ENCODE assay signal across 1 cellular context in the genomic region with DNA sequence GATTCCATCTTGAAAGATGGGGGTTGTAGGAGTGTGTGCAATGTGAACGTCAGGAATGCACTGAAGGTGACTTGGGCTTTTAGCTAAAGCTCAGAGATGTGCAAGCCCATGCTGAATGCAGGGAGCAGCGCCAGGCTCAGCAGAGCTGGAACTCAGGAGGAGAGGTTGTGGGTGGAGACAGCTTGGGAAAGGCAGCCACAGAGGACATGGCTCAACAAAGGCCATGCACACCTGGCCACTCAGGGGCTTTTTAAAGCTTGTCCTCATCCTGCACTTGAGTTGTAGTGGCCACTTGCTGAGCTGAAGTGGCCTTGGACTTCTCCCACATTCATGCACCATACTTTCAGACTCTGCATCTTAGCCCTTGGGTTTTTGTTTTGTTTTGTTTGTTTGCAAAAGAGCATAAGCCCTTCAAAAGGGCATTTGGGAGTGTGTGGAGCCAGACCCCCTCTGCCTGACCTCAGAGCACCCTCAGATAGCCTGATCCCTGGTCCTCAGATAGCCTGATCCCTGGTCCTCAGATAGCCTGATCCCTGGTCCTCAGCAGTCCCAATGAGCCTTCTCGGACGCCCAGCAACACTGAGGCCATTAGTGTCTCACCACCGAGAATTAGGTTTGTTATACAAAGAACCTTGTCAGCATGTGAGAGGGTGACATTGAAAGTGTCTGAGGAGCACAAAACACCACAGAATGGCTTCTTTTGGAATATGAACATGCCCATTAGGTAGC.
TF ChIP-seq lines count a peak whose summit lies in the region.

No MANE protein-coding gene starts in this region.

TF ChIP-seq in K562, 482 proteins besides CTCF, POLR2A, EP300 and RAD21 (continued from another document):
- TF ChIP-seq, protein P1, sequence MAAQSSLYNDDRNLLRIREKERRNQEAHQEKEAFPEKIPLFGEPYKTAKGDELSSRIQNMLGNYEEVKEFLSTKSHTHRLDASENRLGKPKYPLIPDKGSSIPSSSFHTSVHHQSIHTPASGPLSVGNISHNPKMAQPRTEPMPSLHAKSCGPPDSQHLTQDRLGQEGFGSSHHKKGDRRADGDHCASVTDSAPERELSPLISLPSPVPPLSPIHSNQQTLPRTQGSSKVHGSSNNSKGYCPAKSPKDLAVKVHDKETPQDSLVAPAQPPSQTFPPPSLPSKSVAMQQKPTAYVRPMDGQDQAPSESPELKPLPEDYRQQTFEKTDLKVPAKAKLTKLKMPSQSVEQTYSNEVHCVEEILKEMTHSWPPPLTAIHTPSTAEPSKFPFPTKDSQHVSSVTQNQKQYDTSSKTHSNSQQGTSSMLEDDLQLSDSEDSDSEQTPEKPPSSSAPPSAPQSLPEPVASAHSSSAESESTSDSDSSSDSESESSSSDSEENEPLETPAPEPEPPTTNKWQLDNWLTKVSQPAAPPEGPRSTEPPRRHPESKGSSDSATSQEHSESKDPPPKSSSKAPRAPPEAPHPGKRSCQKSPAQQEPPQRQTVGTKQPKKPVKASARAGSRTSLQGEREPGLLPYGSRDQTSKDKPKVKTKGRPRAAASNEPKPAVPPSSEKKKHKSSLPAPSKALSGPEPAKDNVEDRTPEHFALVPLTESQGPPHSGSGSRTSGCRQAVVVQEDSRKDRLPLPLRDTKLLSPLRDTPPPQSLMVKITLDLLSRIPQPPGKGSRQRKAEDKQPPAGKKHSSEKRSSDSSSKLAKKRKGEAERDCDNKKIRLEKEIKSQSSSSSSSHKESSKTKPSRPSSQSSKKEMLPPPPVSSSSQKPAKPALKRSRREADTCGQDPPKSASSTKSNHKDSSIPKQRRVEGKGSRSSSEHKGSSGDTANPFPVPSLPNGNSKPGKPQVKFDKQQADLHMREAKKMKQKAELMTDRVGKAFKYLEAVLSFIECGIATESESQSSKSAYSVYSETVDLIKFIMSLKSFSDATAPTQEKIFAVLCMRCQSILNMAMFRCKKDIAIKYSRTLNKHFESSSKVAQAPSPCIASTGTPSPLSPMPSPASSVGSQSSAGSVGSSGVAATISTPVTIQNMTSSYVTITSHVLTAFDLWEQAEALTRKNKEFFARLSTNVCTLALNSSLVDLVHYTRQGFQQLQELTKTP (IDR thresholded peaks at IDR 0.05; ENCODE audit: low read depth in 1 of 2, partially characterized antibody in 2 of 2), result no peak
- TF ChIP-seq RB1 (IDR thresholded peaks at IDR 0.05; ENCODE audit: low read depth) (no peak), TRIM28 (IDR thresholded peaks at IDR 0.05) (no peak), BCOR (IDR thresholded peaks at IDR 0.05) (no peak), TOE1 (IDR thresholded peaks at IDR 0.05; ENCODE audit: borderline replicate concordance) (no peak), TOE1 (CRISPR knock-in tag; IDR thresholded peaks at IDR 0.05; ENCODE audit: borderline replicate concordance, low read depth) (no peak), MYC (IDR thresholded peaks at IDR 0.05; ENCODE audit: low read depth, low read length) (no peak), MYC (CRISPR knock-in tag; IDR thresholded peaks at IDR 0.05; ENCODE audit: borderline replicate concordance, low read depth) (no peak)
- TF ChIP-seq, protein P2, sequence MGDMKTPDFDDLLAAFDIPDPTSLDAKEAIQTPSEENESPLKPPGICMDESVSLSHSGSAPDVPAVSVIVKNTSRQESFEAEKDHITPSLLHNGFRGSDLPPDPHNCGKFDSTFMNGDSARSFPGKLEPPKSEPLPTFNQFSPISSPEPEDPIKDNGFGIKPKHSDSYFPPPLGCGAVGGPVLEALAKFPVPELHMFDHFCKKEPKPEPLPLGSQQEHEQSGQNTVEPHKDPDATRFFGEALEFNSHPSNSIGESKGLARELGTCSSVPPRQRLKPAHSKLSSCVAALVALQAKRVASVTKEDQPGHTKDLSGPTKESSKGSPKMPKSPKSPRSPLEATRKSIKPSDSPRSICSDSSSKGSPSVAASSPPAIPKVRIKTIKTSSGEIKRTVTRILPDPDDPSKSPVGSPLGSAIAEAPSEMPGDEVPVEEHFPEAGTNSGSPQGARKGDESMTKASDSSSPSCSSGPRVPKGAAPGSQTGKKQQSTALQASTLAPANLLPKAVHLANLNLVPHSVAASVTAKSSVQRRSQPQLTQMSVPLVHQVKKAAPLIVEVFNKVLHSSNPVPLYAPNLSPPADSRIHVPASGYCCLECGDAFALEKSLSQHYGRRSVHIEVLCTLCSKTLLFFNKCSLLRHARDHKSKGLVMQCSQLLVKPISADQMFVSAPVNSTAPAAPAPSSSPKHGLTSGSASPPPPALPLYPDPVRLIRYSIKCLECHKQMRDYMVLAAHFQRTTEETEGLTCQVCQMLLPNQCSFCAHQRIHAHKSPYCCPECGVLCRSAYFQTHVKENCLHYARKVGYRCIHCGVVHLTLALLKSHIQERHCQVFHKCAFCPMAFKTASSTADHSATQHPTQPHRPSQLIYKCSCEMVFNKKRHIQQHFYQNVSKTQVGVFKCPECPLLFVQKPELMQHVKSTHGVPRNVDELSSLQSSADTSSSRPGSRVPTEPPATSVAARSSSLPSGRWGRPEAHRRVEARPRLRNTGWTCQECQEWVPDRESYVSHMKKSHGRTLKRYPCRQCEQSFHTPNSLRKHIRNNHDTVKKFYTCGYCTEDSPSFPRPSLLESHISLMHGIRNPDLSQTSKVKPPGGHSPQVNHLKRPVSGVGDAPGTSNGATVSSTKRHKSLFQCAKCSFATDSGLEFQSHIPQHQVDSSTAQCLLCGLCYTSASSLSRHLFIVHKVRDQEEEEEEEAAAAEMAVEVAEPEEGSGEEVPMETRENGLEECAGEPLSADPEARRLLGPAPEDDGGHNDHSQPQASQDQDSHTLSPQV (IDR thresholded peaks at IDR 0.05), result peak; percentile 53
